12 cellular contexts compared by ENCODE assay signal in the genomic region with DNA sequence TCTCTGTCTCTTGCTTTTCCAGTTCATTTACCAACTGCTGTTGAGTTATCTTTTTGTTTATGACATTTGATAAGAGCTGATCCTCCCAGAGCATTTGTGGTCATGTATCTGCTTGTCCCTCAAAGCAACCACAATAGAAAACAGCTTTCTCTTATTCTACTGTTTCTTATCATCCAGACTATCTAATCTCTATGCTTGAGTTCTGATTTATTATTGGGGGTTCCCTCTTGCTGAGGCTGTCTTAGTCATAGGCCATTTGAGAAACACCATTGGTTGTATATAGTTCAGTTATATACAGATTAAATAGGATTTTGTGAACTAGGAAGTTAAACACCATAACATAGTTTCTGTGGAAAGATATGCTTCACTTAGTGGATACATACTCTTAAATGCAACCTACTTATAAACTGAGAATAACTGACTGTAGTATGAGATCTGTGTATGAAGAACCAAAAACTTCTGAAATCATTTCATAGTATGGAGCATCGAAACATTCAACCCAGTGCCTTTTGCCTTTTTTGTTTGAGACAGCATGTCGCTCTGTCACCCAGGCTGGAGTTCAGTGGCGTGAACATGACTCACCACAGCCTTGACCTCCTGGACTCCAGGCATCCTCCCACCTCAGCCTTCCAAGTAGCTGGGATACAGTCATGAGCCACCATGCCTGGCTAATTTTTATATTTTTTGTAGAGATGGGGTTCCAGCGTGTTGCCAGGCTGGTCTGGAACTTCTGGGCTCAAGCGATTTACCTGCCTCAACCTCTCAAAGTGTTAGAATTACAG.
DNase-seq lines count a peak whose midpoint lies in the region; ATAC-seq and TF ChIP-seq lines count a peak whose summit lies in the region.
"Had no signal": no experiment of that assay in that cellular context is flagged by ENCODE, and none has a peak within 500 bp of the region (broad histone marks: within the 10 kb centered on the region; RNA-seq: fewer than 3 reads in every experiment).

No MANE protein-coding gene starts in this region.

- H3K9me3 Mint-ChIP-seq in immature natural killer cell = no peaks in the 10 kb centered on the region
- no peaks in the 10 kb centered on the region for H3K9me3 Mint-ChIP-seq in stimulated activated effector memory CD8-positive, alpha-beta T cell treated with anti-CD3 and anti-CD28 coated beads, Interleukin-12 subunit alpha, Interleukin-12 subunit beta, amount 100 ng/mL, for 72 hours

- no peak overlapping the region for H3K4me2 ChIP-seq in SU-DHL-6 (ENCODE audit: low read depth, low read length, poor library complexity, severe bottlenecking)

- peak; percentile 37 for DNase-seq in DMS53 (lab: John Stamatoyannopoulos, UW)
- DNase-seq in DMS53 treated with DMSO at 0.1 percent for 48 hours (lab: John Stamatoyannopoulos, UW; ENCODE audit: unreplicated experiment) = no peak
- DNase-seq in immature natural killer cell = no peak
- no peak for DNase-seq in stimulated activated effector memory CD8-positive, alpha-beta T cell treated with anti-CD3 and anti-CD28 coated beads, Interleukin-12 subunit alpha, Interleukin-12 subunit beta, amount 100 ng/mL, for 72 hours (ENCODE audit: low spot score in 2 of 2)
- DNase-seq in NCI-H510A (lab: John Stamatoyannopoulos, UW) = no peak
- no peak for DNase-seq in DMS153 (lab: John Stamatoyannopoulos, UW)
- DNase-seq in Kasumi-1 (lab: John Stamatoyannopoulos, UW) = no peak
- DNase-seq: effector CD8-positive, alpha-beta T cell; NCI-H774; T1000 had no signal

- H3K4me3 Mint-ChIP-seq in immature natural killer cell = peak overlapping the region in 3 of 5 donors; percentile 0 to 10 (median 1)
- H3K4me3 Mint-ChIP-seq in stimulated activated effector memory CD8-positive, alpha-beta T cell treated with anti-CD3 and anti-CD28 coated beads, Interleukin-12 subunit alpha, Interleukin-12 subunit beta, amount 100 ng/mL, for 72 hours = no peak overlapping the region

- no peaks in the 10 kb centered on the region for H3K27me3 ChIP-seq in SU-DHL-6 (ENCODE audit: low read length)

- no peaks in the 10 kb centered on the region for H3K27me3 Mint-ChIP-seq in immature natural killer cell (ENCODE audit: low read depth in 3 of 3)

- 0 out of 2 replicates have a peak, but pooled peaks cover 7% of the 10 kb centered on the region for H3K36me3 ChIP-seq in SU-DHL-6 (ENCODE audit: low read length)

- ATAC-seq in stimulated activated effector memory CD8-positive, alpha-beta T cell treated with anti-CD3 and anti-CD28 coated beads, Interleukin-12 subunit alpha, Interleukin-12 subunit beta, amount 100 ng/mL, for 72 hours = peak; percentile 48

- no peaks in the 10 kb centered on the region for H3K9me2 ChIP-seq in SU-DHL-6 (replicated peaks; ENCODE audit: insufficient read depth, low read length)

- H3K4me3 ChIP-seq in SU-DHL-6 (ENCODE audit: insufficient read depth, low read length, poor library complexity, severe bottlenecking) = no peak overlapping the region

- no peak overlapping the region for H2AFZ ChIP-seq in SU-DHL-6 (ENCODE audit: low read depth, low read length, severe bottlenecking)

- no peaks in the 10 kb centered on the region for H3K36me3 Mint-ChIP-seq in immature natural killer cell
- H3K36me3 Mint-ChIP-seq in stimulated activated effector memory CD8-positive, alpha-beta T cell treated with anti-CD3 and anti-CD28 coated beads, Interleukin-12 subunit alpha, Interleukin-12 subunit beta, amount 100 ng/mL, for 72 hours = no peaks in the 10 kb centered on the region

- peaks cover 64 to 85% of the 10 kb centered on the region in 2 donors for H3K4me1 Mint-ChIP-seq in immature natural killer cell
- peaks cover 61% of the 10 kb centered on the region for H3K4me1 Mint-ChIP-seq in stimulated activated effector memory CD8-positive, alpha-beta T cell treated with anti-CD3 and anti-CD28 coated beads, Interleukin-12 subunit alpha, Interleukin-12 subunit beta, amount 100 ng/mL, for 72 hours

- peak overlapping the region; percentile 33; the same call in 1 of the 2 replicates for H3K27ac ChIP-seq in SU-DHL-6 (ENCODE audit: low read depth, low read length)
- H3K27ac ChIP-seq: 22Rv1 had no signal

- H3K9ac ChIP-seq in SU-DHL-6 (ENCODE audit: low read length) = no peak overlapping the region

- peaks cover 96% of the 10 kb centered on the region for H3K79me2 ChIP-seq in SU-DHL-6 (ENCODE audit: insufficient read depth, low read length)

- H3K27ac Mint-ChIP-seq in immature natural killer cell = peak overlapping the region; percentile 2 to 82 (median 36)
- peak overlapping the region; percentile 24 for H3K27ac Mint-ChIP-seq in stimulated activated effector memory CD8-positive, alpha-beta T cell treated with anti-CD3 and anti-CD28 coated beads, Interleukin-12 subunit alpha, Interleukin-12 subunit beta, amount 100 ng/mL, for 72 hours

- peaks cover 24% of the 10 kb centered on the region; the same call in 1 of the 2 replicates for H4K20me1 ChIP-seq in SU-DHL-6 (ENCODE audit: low read depth, low read length)

- no peak for TF ChIP-seq CTCF in SU-DHL-6 (IDR thresholded peaks at IDR 0.05; ENCODE audit: insufficient read depth, low read length, poor library complexity, severe bottlenecking)

- H3F3A ChIP-seq in SU-DHL-6 (ENCODE audit: insufficient read depth) = peaks cover 21% of the 10 kb centered on the region; the same call in 1 of the 2 replicates

- H3K9me3 ChIP-seq in SU-DHL-6 (ENCODE audit: insufficient read depth, low read length) = no peaks in the 10 kb centered on the region
